Comparison of ENCODE assay signal across 9 cellular contexts in genomic region chr16:4081577-4082021, GRCh38. TPM values are rescaled to one million over a fixed set of nuclear protein-coding genes. Genes with fewer than 3 reads are reported as not detected.
DNase-seq lines count a peak whose midpoint lies in the region; ATAC-seq and TF ChIP-seq lines count a peak whose summit lies in the region.
"Had no signal": no experiment of that assay in that cellular context is flagged by ENCODE, and none has a peak within 500 bp of the region (broad histone marks: within the 10 kb centered on the region; RNA-seq: fewer than 3 reads in every experiment).

No MANE protein-coding gene starts in this region.

- H3K9me3 Mint-ChIP-seq in glutamatergic neuron (ENCODE audit: unreplicated experiment) = peaks cover 10% of the 10 kb centered on the region

- H3K27me3 Mint-ChIP-seq in glutamatergic neuron (ENCODE audit: unreplicated experiment) = peaks cover 10% of the 10 kb centered on the region

- no peak for TF ChIP-seq CTCF in glutamatergic neuron (IDR thresholded peaks at IDR 0.05; ENCODE audit: partially characterized antibody, unreplicated experiment)

- ATAC-seq in Right ventricle myocardium inferior (no peak), HG03432 (IDR thresholded peaks at IDR 0.05; ENCODE audit: unreplicated experiment) (no peak)

- H3K27ac Mint-ChIP-seq in glutamatergic neuron (ENCODE audit: unreplicated experiment) = peak overlapping the region; percentile 94

- H3K36me3 Mint-ChIP-seq in glutamatergic neuron (ENCODE audit: unreplicated experiment) = no peaks in the 10 kb centered on the region

- peak overlapping the region; percentile 63 for H3K4me3 Mint-ChIP-seq in glutamatergic neuron (ENCODE audit: unreplicated experiment)

- DNase-seq in NCI-H2171 (lab: John Stamatoyannopoulos, UW) (peak; percentile 38), glutamatergic neuron (peak; percentile 34), Right ventricle myocardium inferior (ENCODE audit: missing footprints) (no peak), NCI-H1694 treated with DMSO at 0.1 percent for 48 hours (lab: John Stamatoyannopoulos, UW) (no peak), NCI-H187 (lab: John Stamatoyannopoulos, UW) (no peak)
- DNase-seq in activated T-cell treated with anti-CD3 and anti-CD28 coated beads, Interleukin-2, amount 50 U/mL, for 48 hours = peak; percentile 40 to 50
- DNase-seq in stimulated activated CD8-positive, alpha-beta memory T cell treated with anti-CD3 and anti-CD28 coated beads, Interleukin-7, amount 100 ng/mL, for 48 hours (ENCODE audit: extremely low read depth in 1 of 2, low read depth in 1 of 2) = peak; percentile 9 to 25
- DNase-seq: SIG-M5 had no signal

- intact Hi-C loops in Right ventricle myocardium inferior (cut with DNase I) = no loop called here

- H3K4me1 Mint-ChIP-seq in glutamatergic neuron (ENCODE audit: low read depth, unreplicated experiment) = peaks cover 24% of the 10 kb centered on the region

RNA-seq across cellular contexts. Expression of gene ADCY9, which starts 34.6 kb away (rescaled TPM):
- total RNA-seq in glutamatergic neuron (ENCODE audit: unreplicated experiment) (30.4 TPM), Right ventricle myocardium inferior (48.2 TPM)

Comparison
In these comparisons a context has a peak if more than half of its experiments do, and no peak if none do; other contexts are left out.
1. DNase-seq: peak in NCI-H2171 (single experiment), activated T-cell treated with anti-CD3 and anti-CD28 coated beads, Interleukin-2, amount 50 U/mL, for 48 hours (2 of 2), glutamatergic neuron (single experiment) and stimulated activated CD8-positive, alpha-beta memory T cell treated with anti-CD3 and anti-CD28 coated beads, Interleukin-7, amount 100 ng/mL, for 48 hours (2 of 2); none in Right ventricle myocardium inferior (single experiment), NCI-H1694 treated with DMSO at 0.1 percent for 48 hours (single experiment) and NCI-H187 (0 of 2).